ENCODE assay signal across 8 cellular contexts in the genomic region with DNA sequence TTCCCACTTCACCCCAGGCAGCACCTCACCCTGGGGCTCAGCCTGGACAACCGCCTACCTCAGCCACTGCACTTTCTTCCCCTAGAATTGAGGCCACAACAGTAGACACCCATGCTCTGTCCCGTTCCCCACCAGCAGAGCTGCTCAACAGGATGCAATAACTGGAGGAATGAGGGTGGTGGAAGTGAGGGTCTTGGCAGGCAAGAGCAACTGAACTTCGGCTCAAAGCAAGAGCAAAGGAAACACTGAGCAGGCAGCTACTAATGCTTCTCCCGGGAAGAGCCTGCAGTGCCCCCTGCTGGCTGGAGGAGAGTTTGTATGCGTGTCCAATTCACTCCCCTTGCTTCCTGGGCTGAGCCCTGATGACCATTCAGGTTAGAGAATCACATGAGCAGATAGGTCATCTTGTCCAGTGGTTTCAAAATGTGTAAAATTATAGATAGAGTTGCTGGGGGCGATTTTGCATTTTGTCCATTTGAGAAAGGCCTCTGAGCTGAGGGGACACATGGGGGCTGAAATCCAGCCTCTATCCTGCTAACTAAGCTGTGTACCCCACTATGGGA.
DNase-seq lines count a peak whose midpoint lies in the region; ATAC-seq and TF ChIP-seq lines count a peak whose summit lies in the region.

No MANE protein-coding gene starts in this region.

- no peak for ATAC-seq in GM19324 (IDR thresholded peaks at IDR 0.05; ENCODE audit: low FRiP score, unreplicated experiment)

- peak; percentile 51 for DNase-seq in activated gamma-delta T cell treated with Interleukin-2 at 50 U/mL for 16 hours
- DNase-seq in activated gamma-delta T cell (lab: John Stamatoyannopoulos, UW) = no peak
- DNase-seq in NCI-H146 (lab: John Stamatoyannopoulos, UW) = peak; percentile 64
- peak; percentile 49 for DNase-seq in T-helper 9 cell
- DNase-seq in astrocyte of the spinal cord (ENCODE audit: low read depth, low spot score) = peak; percentile 56
- DNase-seq in islet precursor cell = peak; percentile 83
- peak; percentile 34 for DNase-seq in stimulated activated CD4-positive, alpha-beta T cell treated with anti-CD3 and anti-CD28 coated beads, Interleukin-2, amount 100 ng/mL, for 4 hours (ENCODE audit: low read depth)

- H3K4me3 ChIP-seq in astrocyte of the spinal cord (ENCODE audit: low read depth, low read length) = no peak overlapping the region

- in situ Hi-C loops in astrocyte of the spinal cord (cut with HindIII; ENCODE audit: low sequenced_read_pairs) = no loop called here

- TF ChIP-seq CTCF in astrocyte of the spinal cord (IDR thresholded peaks at IDR 0.05; ENCODE audit: low read depth, low read length) = peak; percentile 80
